8 cellular contexts compared by ENCODE assay signal in the genomic region with DNA sequence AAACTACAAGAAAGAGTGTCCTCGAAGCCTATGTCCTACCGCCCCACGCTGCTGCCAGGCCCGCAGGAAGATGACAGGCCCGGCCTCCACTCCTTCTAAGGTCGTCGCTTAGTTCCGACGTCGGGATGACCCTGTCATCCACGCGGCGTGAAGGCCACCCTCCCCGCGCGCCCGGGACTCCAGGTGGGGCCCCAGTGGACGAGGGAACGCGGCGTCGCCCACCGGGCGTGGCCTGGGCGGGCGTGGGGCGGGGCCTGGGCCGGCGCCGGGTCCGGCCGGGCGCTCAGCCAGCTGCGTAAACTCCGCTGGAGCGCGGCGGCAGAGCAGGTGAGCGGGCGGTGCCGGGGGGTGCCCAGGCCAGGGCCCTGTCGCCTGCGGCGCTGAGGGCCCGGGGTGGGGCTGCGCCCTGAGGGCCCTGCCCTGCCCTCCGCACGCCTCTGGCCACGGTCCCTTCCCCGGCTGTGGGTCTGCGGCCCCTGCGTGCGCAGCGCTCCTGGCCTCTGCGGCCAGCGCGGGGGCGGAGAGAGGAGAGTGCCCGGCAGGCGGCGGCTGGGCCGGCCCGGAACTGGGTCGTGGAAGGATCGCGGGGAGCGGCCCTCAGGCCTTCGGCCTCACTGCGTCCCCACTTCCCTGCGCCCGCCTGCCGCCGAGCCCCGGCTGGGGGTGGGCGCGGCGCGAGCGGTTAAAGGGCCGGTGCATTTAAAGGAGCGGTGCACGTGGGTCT. TPM values are rescaled to one million over a fixed set of nuclear protein-coding genes. Genes with fewer than 3 reads are reported as not detected.
A peak's percentile ranks its signal among the peaks of the same experiment; 100 is the strongest.
DNase-seq lines count a peak whose midpoint lies in the region; ATAC-seq, FAIRE-seq and TF ChIP-seq lines count a peak whose summit lies in the region.

TSS of gene PSEN2 (plus strand) at position 294 of the 724 bp plus-strand sequence. CDS start 11,292 bp downstream, outside the sequence.

- no peak within 1 kb of the TSS for H2BK5ac ChIP-seq in neuronal stem cell (ENCODE audit: low read length)

- H2BK12ac ChIP-seq in neuronal stem cell (ENCODE audit: low read length): no peak within 1 kb of the TSS

- H3K36me3 ChIP-seq in gastroesophageal sphincter (peaks cover 0 to 2% of the 10 kb centered on the region in 2 donors), neuronal stem cell (replicated peaks in 1 of 2; ENCODE audit: control insufficient read depth in 2 of 2, insufficient read depth in 2 of 2, low read length in 2 of 2) (no peaks in the 10 kb centered on the region), thymus (ENCODE audit: control insufficient read depth, insufficient read depth) (no peaks in the 10 kb centered on the region)

- H3K9ac ChIP-seq in neuronal stem cell (ENCODE audit: low read depth, low read length, poor library complexity): peak within 1 kb of the TSS; percentile 87

- peak within 1 kb of the TSS; percentile 90 for H3K4me2 ChIP-seq in neuronal stem cell (ENCODE audit: insufficient read depth, low read length, poor library complexity, severe bottlenecking)

- H3K27me3 ChIP-seq in gastroesophageal sphincter: no peaks in the 10 kb centered on the region
- H3K27me3 ChIP-seq in neuronal stem cell (ENCODE audit: control insufficient read depth in 3 of 3, insufficient read depth in 3 of 3, low read depth in 1 of 3, low read length in 3 of 3): peaks cover 0 to 15% (median 3%) of the 10 kb centered on the region in 3 experiments
- H3K27me3 ChIP-seq in thymus (ENCODE audit: control insufficient read depth, insufficient read depth): peaks cover 28% of the 10 kb centered on the region

- no peak within 1 kb of the TSS for H4K91ac ChIP-seq in neuronal stem cell (ENCODE audit: low read depth, low read length, poor library complexity)

- H3K4ac ChIP-seq in neuronal stem cell (ENCODE audit: low read length): no peak within 1 kb of the TSS

- no peaks in the 10 kb centered on the region for H3K9me3 ChIP-seq in gastroesophageal sphincter
- peaks cover 0 to 3% of the 10 kb centered on the region in 2 donors for H3K9me3 ChIP-seq in neuronal stem cell (replicated peaks in 1 of 2; ENCODE audit: control insufficient read depth in 2 of 2, insufficient read depth in 1 of 2, low read depth in 1 of 2, low read length in 2 of 2)
- no peaks in the 10 kb centered on the region for H3K9me3 ChIP-seq in thymus (ENCODE audit: control insufficient read depth)

- WGBS in gastroesophageal sphincter (ENCODE audit: low coverage in 1 of 2), 2 donors: 0% methylated on average over 1 of the region's 82 CpGs; no CpG with 5 or more reads in 1 of the 2 donors
- no CpG with 5 or more reads among the region's 82 CpGs for WGBS in neuronal stem cell (ENCODE audit: extremely low coverage in 2 of 2, insufficient read length in 2 of 2, insufficient replicate concordance in 1 of 2), 2 donors
- WGBS in thymus: 1% methylated on average over 82 of the region's 82 CpGs

- no peaks in the 10 kb centered on the region for H3K79me1 ChIP-seq in neuronal stem cell (ENCODE audit: low read depth, low read length)

- H3K4me1 ChIP-seq in gastroesophageal sphincter (peaks cover 5 to 57% (median 9%) of the 10 kb centered on the region in 3 donors), neuronal stem cell (ENCODE audit: control insufficient read depth in 2 of 2, insufficient read depth in 1 of 2, low read depth in 1 of 2, low read length in 2 of 2) (peaks cover 7 to 10% of the 10 kb centered on the region in 2 donors), thymus (ENCODE audit: control insufficient read depth, insufficient read depth, low read length) (peaks cover 7% of the 10 kb centered on the region)

- peak within 1 kb of the TSS; percentile 58 to 94 for H3K4me3 ChIP-seq in gastroesophageal sphincter
- peak within 1 kb of the TSS; percentile 62 to 98 for H3K4me3 ChIP-seq in neuronal stem cell (ENCODE audit: low read length in 2 of 2)
- peak within 1 kb of the TSS; percentile 54 for H3K4me3 ChIP-seq in thymus (ENCODE audit: low read length)

- H2AK5ac ChIP-seq in neuronal stem cell (ENCODE audit: low read depth, low read length): no peak within 1 kb of the TSS

- H3K23ac ChIP-seq in neuronal stem cell (ENCODE audit: low read depth, low read length, poor library complexity): peak within 1 kb of the TSS; percentile 11

- H3K18ac ChIP-seq in neuronal stem cell (ENCODE audit: low read length): peak within 1 kb of the TSS; percentile 93

- H4K8ac ChIP-seq in neuronal stem cell (ENCODE audit: low read depth, low read length): peak within 1 kb of the TSS; percentile 19

- TF ChIP-seq POLR2A in gastroesophageal sphincter (IDR thresholded peaks at IDR 0.05): peak; percentile 47 to 72

- H2BK15ac ChIP-seq in neuronal stem cell (ENCODE audit: low read length): no peak within 1 kb of the TSS

- H2BK120ac ChIP-seq in neuronal stem cell (ENCODE audit: low read depth, low read length): no peak within 1 kb of the TSS

- peak; percentile 83 for DNase-seq in D721Med (ENCODE audit: insufficient read length, low spot score)
- peak; percentile 41 for DNase-seq in HPDE6-E6E7 (ENCODE audit: extremely low spot score)
- DNase-seq in RPMI8226: peak; percentile 92
- peak; percentile 66 for DNase-seq in activated naive CD4-positive, alpha-beta T cell treated with Interleukin-2 at 50 U/mL for 16 hours
- DNase-seq in neuronal stem cell (ENCODE audit: low spot score): peak; percentile 38

- peak; percentile 93 for ATAC-seq in GM21360 (IDR thresholded peaks at IDR 0.05; ENCODE audit: unreplicated experiment)
- peak; percentile 95 for ATAC-seq in gastroesophageal sphincter

- H3K27ac ChIP-seq in gastroesophageal sphincter (peak within 1 kb of the TSS; percentile 11 to 90 (median 82)), neuronal stem cell (replicated peaks; ENCODE audit: low read length) (no peak within 1 kb of the TSS), thymus (ENCODE audit: low read depth) (no peak within 1 kb of the TSS)

- H3K14ac ChIP-seq in neuronal stem cell (ENCODE audit: low read length): peak within 1 kb of the TSS; percentile 5

- H2AFZ ChIP-seq in neuronal stem cell (ENCODE audit: low read length): peak within 1 kb of the TSS; percentile 99

- no peak for TF ChIP-seq CTCF in D721Med (IDR thresholded peaks at IDR 0.05; ENCODE audit: insufficient read depth, missing control alignments)
- peak in 3 of 4 experiments; percentile 55 to 61 (median 55) for TF ChIP-seq CTCF in gastroesophageal sphincter (IDR thresholded peaks at IDR 0.05)

- TF ChIP-seq EP300 in gastroesophageal sphincter (IDR thresholded peaks at IDR 0.05): no peak

- no peak for FAIRE-seq in D721Med (lab: Jason Lieb, UNC)

RNA-seq across cellular contexts. Expression of gene PSEN2, which starts in this region (rescaled TPM):
- 10 to 100 TPM; 41.4 to 64.4 (median 42.5) TPM for total RNA-seq in gastroesophageal sphincter
- 12.8 TPM for polyA plus RNA-seq in neuronal stem cell (2013, experiment 1 of 2)
- 13.1 TPM for polyA plus RNA-seq in neuronal stem cell (2013, experiment 2 of 2)
- 7.5 TPM for polyA plus RNA-seq in thymus

Comparison
In these comparisons a context has a peak if more than half of its experiments do, and no peak if none do; other contexts are left out.
1. DNase-seq: peak in every context shown above with its lines; median percentile 92 in RPMI8226; 83 in D721Med; 66 in activated naive CD4-positive, alpha-beta T cell treated with Interleukin-2 at 50 U/mL for 16 hours; 41 in HPDE6-E6E7; 38 in neuronal stem cell.
2. H3K27ac ChIP-seq: peak in gastroesophageal sphincter (4 of 4); none in neuronal stem cell (single experiment) and thymus (single experiment).
3. Peak in every context shown above with its lines, with median percentiles within 50 percentile points of each other: H3K4me3 ChIP-seq.